ENCODE assay signal across 18 cellular contexts in the genomic region with DNA sequence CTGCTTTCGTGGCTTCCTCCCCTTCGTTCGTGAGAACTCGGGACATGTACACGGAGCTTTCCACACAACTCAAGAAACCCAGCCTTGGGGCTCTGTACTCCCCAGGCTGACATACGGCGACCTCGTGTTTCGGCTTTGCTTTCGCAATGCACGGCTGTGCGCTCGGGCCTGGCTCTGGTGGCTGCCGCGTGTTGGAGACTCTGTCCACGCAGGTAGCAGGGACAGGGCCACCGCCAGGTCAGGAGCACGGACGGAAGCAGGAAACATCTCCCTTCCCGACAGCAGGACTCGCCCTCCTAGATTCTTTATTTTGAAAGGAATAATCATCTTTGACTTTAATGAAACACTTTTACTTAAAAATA. TPM values are rescaled to one million over a fixed set of nuclear protein-coding genes. Genes with fewer than 3 reads are reported as not detected.
DNase-seq lines count a peak whose midpoint lies in the region; ATAC-seq, FAIRE-seq and TF ChIP-seq lines count a peak whose summit lies in the region.
"Had no signal": no experiment of that assay in that cellular context is flagged by ENCODE, and none has a peak within 500 bp of the region (broad histone marks: within the 10 kb centered on the region; RNA-seq: fewer than 3 reads in every experiment).

No MANE protein-coding gene starts in this region.

- ATAC-seq in RWPE2 (ENCODE audit: low read depth), result no peak
- ATAC-seq in GM18498 (IDR thresholded peaks at IDR 0.05; ENCODE audit: unreplicated experiment), result no peak
- no peak for ATAC-seq in HG03095 (IDR thresholded peaks at IDR 0.05; ENCODE audit: unreplicated experiment)
- ATAC-seq: GM12878, GM23338 had no signal

- FAIRE-seq in kidney (lab: Jason Lieb, UNC), result no peak
- FAIRE-seq: A549, GM12878 had no signal

- no peak overlapping the region for H3K4me3 ChIP-seq in H7 (ENCODE audit: insufficient read depth, low read depth, low read length)
- H3K4me3 ChIP-seq in RWPE2 (ENCODE audit: severe bottlenecking), result no peak overlapping the region
- H3K4me3 ChIP-seq in kidney (ENCODE audit: low read length in 2 of 2), result no peak overlapping the region
- H3K4me3 ChIP-seq: A549, GM12878, GM23338 had no signal

- intact Hi-C loops in kidney (cut with DNase I), result no loop called here

- DNase-seq in H7, result peak; percentile 45
- DNase-seq in MV-4-11 (lab: John Stamatoyannopoulos, UW), result peak; percentile 32
- peak; percentile 65 for DNase-seq in RWPE2 (ENCODE audit: low spot score)
- peak; percentile 39 for DNase-seq in kidney
- no peak for DNase-seq in OCI-M2 (lab: John Stamatoyannopoulos, UW; ENCODE audit: unreplicated experiment)
- DNase-seq: BE2C; CD4-positive, alpha-beta memory T cell; DMS79; H9 had no signal

- H3K9ac ChIP-seq in kidney (ENCODE audit: low read length in 2 of 2), result no peak overlapping the region

- TF ChIP-seq CTCF in RWPE2 (IDR thresholded peaks at IDR 0.05; ENCODE audit: poor library complexity, severe bottlenecking) (no peak), kidney (IDR thresholded peaks at IDR 0.05; ENCODE audit: borderline replicate concordance, extremely low read depth, insufficient read depth) (no peak)

- H3K27ac ChIP-seq in RWPE2 (ENCODE audit: poor library complexity, severe bottlenecking) (no peak overlapping the region), kidney (ENCODE audit: low read depth in 2 of 2, low read length in 2 of 2) (no peak overlapping the region)
- H3K27ac ChIP-seq: A549, C4-2B had no signal

- H3K9me3 ChIP-seq in RWPE2 (ENCODE audit: severe bottlenecking) (no peaks in the 10 kb centered on the region), kidney (ENCODE audit: control insufficient read depth in 1 of 2, low read length in 2 of 2) (no peaks in the 10 kb centered on the region)
- H3K9me3 ChIP-seq: A549, BE2C had no signal

- H3K36me3 ChIP-seq in H7 (replicated peaks; ENCODE audit: control insufficient read depth, insufficient read depth, low read length), result no peaks in the 10 kb centered on the region
- no peaks in the 10 kb centered on the region for H3K36me3 ChIP-seq in RWPE2 (ENCODE audit: low read depth)
- no peaks in the 10 kb centered on the region for H3K36me3 ChIP-seq in kidney (ENCODE audit: control insufficient read depth in 1 of 2, insufficient read depth in 2 of 2, low read length in 2 of 2)

- peaks cover 10% of the 10 kb centered on the region for H3K4me1 ChIP-seq in RWPE2 (ENCODE audit: insufficient read depth, poor library complexity, severe bottlenecking)
- peaks cover 0 to 9% of the 10 kb centered on the region in 2 donors for H3K4me1 ChIP-seq in kidney (ENCODE audit: control insufficient read depth in 1 of 2, insufficient read depth in 1 of 2, low read depth in 1 of 2, low read length in 2 of 2)

- H3K27me3 ChIP-seq in H7 (ENCODE audit: control insufficient read depth, insufficient read depth, low read length), result no peaks in the 10 kb centered on the region
- no peaks in the 10 kb centered on the region for H3K27me3 ChIP-seq in RWPE2 (ENCODE audit: insufficient read depth, poor library complexity, severe bottlenecking)
- H3K27me3 ChIP-seq: BE2C had no signal

RNA-seq across cellular contexts. Expression of gene UTS2R, which starts 17.3 kb away (rescaled TPM):
- not detected in 2 replicates for total RNA-seq in H7 (2014; rRNA removed; shearing (Covaris generic))
- total RNA-seq in kidney, result not detected
- not detected for polyA plus RNA-seq in kidney (ENCODE audit: insufficient read depth, low read depth, low replicate concordance)
- total RNA-seq: CD4-positive, alpha-beta memory T cell; G401; HT-29 had no signal
- polyA plus RNA-seq: A549; AG04450; CD4-positive, alpha-beta memory T cell; GM23338 had no signal

RNA-seq across cellular contexts. Expression of gene HEXD, which starts 29.2 kb away (rescaled TPM):
- 16.6 and 24.6 TPM in 2 replicates for total RNA-seq in H7 (2014; rRNA removed; shearing (Covaris generic))
- 39.2 TPM for total RNA-seq in kidney
- 42.0 TPM for polyA plus RNA-seq in kidney (ENCODE audit: insufficient read depth, low read depth, low replicate concordance)

RNA-seq across cellular contexts. Expression of gene OGFOD3, which starts 29.5 kb away (rescaled TPM):
- 26.2 and 28.6 TPM in 2 replicates for total RNA-seq in H7 (2014; rRNA removed; shearing (Covaris generic))
- total RNA-seq in kidney, result 36.1 TPM
- polyA plus RNA-seq in kidney (ENCODE audit: insufficient read depth, low read depth, low replicate concordance), result 27.8 TPM

RNA-seq across cellular contexts. Expression of gene TEX19, which starts 29.9 kb away (rescaled TPM):
- 1.1 and 1.9 TPM in 2 replicates for total RNA-seq in H7 (2014; rRNA removed; shearing (Covaris generic))
- total RNA-seq in kidney, result not detected
- polyA plus RNA-seq in kidney (ENCODE audit: insufficient read depth, low read depth, low replicate concordance), result not detected
- total RNA-seq: CD4-positive, alpha-beta memory T cell had no signal
- polyA plus RNA-seq: CD4-positive, alpha-beta memory T cell had no signal

RNA-seq across cellular contexts. Expression of gene SECTM1, which starts 55.3 kb away (rescaled TPM):
- total RNA-seq in H7 (2014; rRNA removed; shearing (Covaris generic)), result 0.44 and 0.94 TPM in 2 replicates
- total RNA-seq in kidney, result 87.5 TPM
- polyA plus RNA-seq in kidney (ENCODE audit: insufficient read depth, low read depth, low replicate concordance), result 15.4 TPM
- total RNA-seq: GM12878 had no signal
